ENCODE assay signal across 16 cellular contexts in genomic region chr10:62560207-62560819, GRCh38.
DNase-seq lines count a peak whose midpoint lies in the region; ATAC-seq and TF ChIP-seq lines count a peak whose summit lies in the region.
"Had no signal": no experiment of that assay in that cellular context is flagged by ENCODE, and none has a peak within 500 bp of the region (broad histone marks: within the 10 kb centered on the region; RNA-seq: fewer than 3 reads in every experiment).

No MANE protein-coding gene starts in this region.

- H2BK5ac ChIP-seq in mesendoderm (ENCODE audit: low read length), result no peak overlapping the region

- H3K36me3 ChIP-seq in A673 (ENCODE audit: insufficient read depth, low read length, poor library complexity, severe bottlenecking) (no peaks in the 10 kb centered on the region), mesendoderm (ENCODE audit: control insufficient read depth, insufficient read depth, low read length) (no peaks in the 10 kb centered on the region), Karpas-422 (ENCODE audit: insufficient read depth, low read length) (no peaks in the 10 kb centered on the region)

- H3K27ac Mint-ChIP-seq in activated naive CD8-positive, alpha-beta T cell treated with anti-CD3 and anti-CD28 coated beads, Interleukin-2, amount 50 U/mL, for 24 hours, result no peak overlapping the region
- H3K27ac Mint-ChIP-seq: activated T-helper 1 cell treated with anti-CD3 and anti-CD28 coated beads, Interleukin-12 subunit alpha, Interleukin-12 subunit beta, Interleukin-2, Interleukin-4 antibody, amounts not matched to agents 30 ng/mL and 10 ng/mL and 1 ng/mL, durations not matched to agents 14 hours and 24 hours and 36 hours had no signal

- no peak overlapping the region for H3K56ac ChIP-seq in mesendoderm (ENCODE audit: low read length)

- ATAC-seq in activated naive CD8-positive, alpha-beta T cell treated with anti-CD3 and anti-CD28 coated beads, Interleukin-2, amount 50 U/mL, for 24 hours, result no peak
- ATAC-seq in HG02678 (IDR thresholded peaks at IDR 0.05; ENCODE audit: unreplicated experiment), result no peak
- ATAC-seq: body of pancreas had no signal

- H4K8ac ChIP-seq in mesendoderm (ENCODE audit: low read depth, low read length), result no peak overlapping the region

- no peak overlapping the region for H2AFZ ChIP-seq in Karpas-422 (ENCODE audit: low read length)

- H3K79me1 ChIP-seq in mesendoderm (ENCODE audit: low read length), result no peaks in the 10 kb centered on the region

- H3K4ac ChIP-seq in mesendoderm (ENCODE audit: low read depth, low read length), result no peak overlapping the region

- DNase-seq in A673 (ENCODE audit: low spot score) (no peak), HCEC 1CT (peak; percentile 74), cardiac fibroblast (ENCODE audit: low read depth in 2 of 2) (peak; percentile 56 to 90), mesendoderm (peak; percentile 57), inferior parietal cortex (ENCODE audit: extremely low spot score) (no peak), Karpas-422 (no peak)
- no peak for DNase-seq in activated naive CD8-positive, alpha-beta T cell treated with anti-CD3 and anti-CD28 coated beads, Interleukin-2, amount 50 U/mL, for 24 hours
- DNase-seq: activated CD4-positive, alpha-beta T cell treated with anti-CD3 and anti-CD28 coated beads, Interleukin-2, amount 50 U/mL, for 1 hour; DMS79; Kasumi-1; NCI-H1694; NCI-H69; T-helper 9 cell had no signal

- no CpG with 5 or more reads among the region's 4 CpGs for WGBS in mesendoderm (ENCODE audit: extremely low coverage, insufficient coverage, low lambda C conversion rate)

- H4K5ac ChIP-seq in mesendoderm (ENCODE audit: low read length), result no peak overlapping the region

- no peak overlapping the region for H3K4me3 ChIP-seq in A673 (ENCODE audit: low read depth, low read length, poor library complexity, severe bottlenecking)
- no peak overlapping the region for H3K4me3 ChIP-seq in cardiac fibroblast (replicated peaks in 1 of 2; ENCODE audit: low read depth in 2 of 2, low read length in 2 of 2)
- no peak overlapping the region for H3K4me3 ChIP-seq in mesendoderm (ENCODE audit: low read length)
- H3K4me3 ChIP-seq in Karpas-422 (ENCODE audit: low read length), result no peak overlapping the region
- H3K4me3 ChIP-seq: body of pancreas had no signal

- no peak for TF ChIP-seq CTCF in A673 (conservative IDR thresholded peaks at IDR 0.05; ENCODE audit: low read depth, low read length)
- no peak for TF ChIP-seq CTCF in cardiac fibroblast (IDR thresholded peaks at IDR 0.05; ENCODE audit: low read depth, low read length)

- H3K9me3 ChIP-seq in A673 (ENCODE audit: low read depth, low read length, poor library complexity, severe bottlenecking) (no peaks in the 10 kb centered on the region), Karpas-422 (ENCODE audit: low read length) (no peaks in the 10 kb centered on the region)
- H3K9me3 ChIP-seq: body of pancreas had no signal

- no peak overlapping the region for H3K9ac ChIP-seq in mesendoderm (ENCODE audit: low read length)
- H3K9ac ChIP-seq in Karpas-422 (ENCODE audit: low read length), result no peak overlapping the region

- no peaks in the 10 kb centered on the region for H3K27me3 Mint-ChIP-seq in activated naive CD8-positive, alpha-beta T cell treated with anti-CD3 and anti-CD28 coated beads, Interleukin-2, amount 50 U/mL, for 24 hours

- no peaks in the 10 kb centered on the region for H3K9me3 Mint-ChIP-seq in activated naive CD8-positive, alpha-beta T cell treated with anti-CD3 and anti-CD28 coated beads, Interleukin-2, amount 50 U/mL, for 24 hours
- H3K9me3 Mint-ChIP-seq: activated T-helper 1 cell treated with anti-CD3 and anti-CD28 coated beads, Interleukin-12 subunit alpha, Interleukin-12 subunit beta, Interleukin-2, Interleukin-4 antibody, amounts not matched to agents 30 ng/mL and 10 ng/mL and 1 ng/mL, durations not matched to agents 14 hours and 24 hours and 36 hours had no signal

- no peak overlapping the region for H3K4me2 ChIP-seq in mesendoderm (ENCODE audit: low read length)
- H3K4me2 ChIP-seq in Karpas-422 (ENCODE audit: low read depth, low read length, poor library complexity, severe bottlenecking), result no peak overlapping the region

- H3K27ac ChIP-seq in A673 (ENCODE audit: low read depth, low read length, poor library complexity, severe bottlenecking) (peak overlapping the region; percentile 41), mesendoderm (ENCODE audit: low read depth, low read length) (no peak overlapping the region), Karpas-422 (ENCODE audit: low read length) (no peak overlapping the region)
- H3K27ac ChIP-seq: body of pancreas had no signal

- H3K36me3 Mint-ChIP-seq in activated naive CD8-positive, alpha-beta T cell treated with anti-CD3 and anti-CD28 coated beads, Interleukin-2, amount 50 U/mL, for 24 hours (ENCODE audit: low read depth), result no peaks in the 10 kb centered on the region

- H2BK15ac ChIP-seq in mesendoderm (replicated peaks; ENCODE audit: low read depth), result no peak overlapping the region

- POLR2A ChIA-PET in A673 (lab: Charles Lee; ENCODE audit: low non-redundant PET), result interaction anchor here (0.6 kb wide), 1 partner anchor 146 kb away, joined by 3 read pairs; no protein-coding TSS in a partner anchor

- peaks cover 15% of the 10 kb centered on the region for H3K4me1 ChIP-seq in A673 (ENCODE audit: insufficient read depth, low read length, poor library complexity, severe bottlenecking)
- no peaks in the 10 kb centered on the region for H3K4me1 ChIP-seq in mesendoderm (ENCODE audit: control insufficient read depth, low read depth, low read length)
- H3K4me1 ChIP-seq in Karpas-422 (ENCODE audit: low read length), result no peaks in the 10 kb centered on the region
- H3K4me1 ChIP-seq: body of pancreas had no signal

- H3K9me2 ChIP-seq in Karpas-422 (replicated peaks; ENCODE audit: insufficient read depth, low read length), result no peaks in the 10 kb centered on the region

- no peak overlapping the region for H2AK5ac ChIP-seq in mesendoderm (ENCODE audit: low read length)

- intact Hi-C loops in A673 (cut with micrococcal nuclease; ENCODE audit: unreplicated experiment), result no loop called here

- H3K18ac ChIP-seq in mesendoderm (ENCODE audit: low read length), result no peak overlapping the region

- H3K23ac ChIP-seq in mesendoderm (ENCODE audit: low read length), result no peak overlapping the region

- CTCF ChIA-PET in A673 (lab: Charles Lee), result no interaction called here

- H3K4me3 Mint-ChIP-seq in activated naive CD8-positive, alpha-beta T cell treated with anti-CD3 and anti-CD28 coated beads, Interleukin-2, amount 50 U/mL, for 24 hours, result no peak overlapping the region
- H3K4me3 Mint-ChIP-seq: activated T-helper 1 cell treated with anti-CD3 and anti-CD28 coated beads, Interleukin-12 subunit alpha, Interleukin-12 subunit beta, Interleukin-2, Interleukin-4 antibody, amounts not matched to agents 30 ng/mL and 10 ng/mL and 1 ng/mL, durations not matched to agents 14 hours and 24 hours and 36 hours had no signal

- H2BK120ac ChIP-seq in mesendoderm (ENCODE audit: low read depth, low read length), result no peak overlapping the region

- BruUV-seq in A673 (replicated peaks; lab: Mats Ljungman, UMichigan), result no TSS peak

- H3K4me1 Mint-ChIP-seq in activated naive CD8-positive, alpha-beta T cell treated with anti-CD3 and anti-CD28 coated beads, Interleukin-2, amount 50 U/mL, for 24 hours, result peaks cover 1% of the 10 kb centered on the region

- H4K20me1 ChIP-seq in Karpas-422 (ENCODE audit: insufficient read depth, low read depth, low read length), result no peaks in the 10 kb centered on the region

- no peaks in the 10 kb centered on the region for H3K79me2 ChIP-seq in mesendoderm (ENCODE audit: control insufficient read depth, insufficient read depth, low read length)
- no peaks in the 10 kb centered on the region for H3K79me2 ChIP-seq in Karpas-422 (ENCODE audit: low read length)

- H3K27me3 ChIP-seq in A673 (replicated peaks; ENCODE audit: insufficient read depth, low read depth, low read length, poor library complexity) (no peaks in the 10 kb centered on the region), mesendoderm (ENCODE audit: insufficient read depth, low read length, poor library complexity) (no peaks in the 10 kb centered on the region), Karpas-422 (ENCODE audit: low read length) (no peaks in the 10 kb centered on the region)
- H3K27me3 ChIP-seq: body of pancreas had no signal

Comparison
In these comparisons a context has a peak if more than half of its experiments do, and no peak if none do; other contexts are left out.
1. DNase-seq: peak in HCEC 1CT (single experiment), cardiac fibroblast (2 of 2) and mesendoderm (single experiment); none in A673 (single experiment), inferior parietal cortex (single experiment), activated naive CD8-positive, alpha-beta T cell treated with anti-CD3 and anti-CD28 coated beads, Interleukin-2, amount 50 U/mL, for 24 hours (single experiment) and Karpas-422 (single experiment).